8 cellular contexts compared by ENCODE assay signal in the genomic region with DNA sequence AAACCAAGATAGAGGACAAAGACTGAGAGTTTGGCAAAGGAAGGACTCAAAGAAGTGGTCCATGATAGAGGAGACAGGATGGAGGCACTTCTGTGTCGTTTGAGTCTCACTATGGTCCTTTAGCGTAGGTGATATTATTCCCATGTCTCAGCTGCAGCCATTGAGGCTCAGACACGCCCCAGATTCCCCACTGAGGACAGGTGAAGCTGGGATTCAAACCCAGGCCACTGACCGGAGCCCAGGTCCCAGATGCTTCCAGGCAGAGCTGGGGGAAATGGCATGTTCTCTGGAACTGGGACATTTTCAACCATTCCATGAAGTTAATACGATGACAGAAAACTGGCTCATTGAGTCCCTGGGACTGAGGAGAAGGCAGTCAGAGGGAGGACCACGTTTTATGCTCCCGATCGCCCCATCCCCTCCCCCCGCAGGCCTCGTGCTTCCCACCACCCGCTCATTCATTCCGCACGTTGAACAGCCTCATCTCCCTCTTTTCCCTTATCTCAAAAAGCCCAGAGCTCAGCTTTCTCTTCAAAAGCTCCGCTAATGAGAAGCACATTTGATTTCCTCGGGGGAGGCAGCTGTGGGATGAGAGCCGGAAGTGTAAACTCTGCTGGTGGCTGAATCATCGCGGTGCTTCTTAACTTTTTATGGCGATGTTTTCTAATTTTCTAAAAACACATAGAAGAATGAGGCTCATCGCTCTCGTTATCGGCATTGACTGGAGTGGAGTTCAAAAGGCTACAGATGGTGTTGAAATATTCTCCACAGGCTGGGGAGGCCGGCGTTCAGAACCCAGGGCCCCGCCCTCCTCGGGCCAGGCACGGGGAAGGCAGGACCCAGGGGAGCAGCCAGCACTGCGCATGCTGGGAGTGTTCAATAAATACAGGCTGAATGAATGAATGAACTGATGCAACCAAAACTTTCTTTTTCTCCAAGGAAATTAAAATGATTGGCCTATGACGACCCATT.
A peak's percentile ranks its signal among the peaks of the same experiment; 100 is the strongest.
DNase-seq lines count a peak whose midpoint lies in the region; ATAC-seq and TF ChIP-seq lines count a peak whose summit lies in the region.

No MANE protein-coding gene starts in this region.

- peaks cover 10% of the 10 kb centered on the region; the same call in 1 of the 2 replicates for H3K4me1 ChIP-seq in HUES6 (ENCODE audit: control insufficient read depth, insufficient read depth, low read length)
- H3K4me1 ChIP-seq in colonic mucosa = no peaks in the 10 kb centered on the region

- DNase-seq in activated CD8-positive, alpha-beta memory T cell treated with anti-CD3 and anti-CD28 coated beads for 24 hours = peak; percentile 74
- DNase-seq in activated CD8-positive, alpha-beta memory T cell treated with anti-CD3 and anti-CD28 coated beads, Interleukin-2, amount 50 U/mL, for 4 hours = no peak
- DNase-seq in SW480 (ENCODE audit: low spot score) (peak; percentile 96), colonic mucosa (peak; percentile 52), lung microvascular endothelial cell (ENCODE audit: low read depth in 2 of 2) (peak; percentile 37 to 40)

- H3K4me3 ChIP-seq in HUES6 (ENCODE audit: low read depth, low read length) (peak overlapping the region; percentile 46; the same call in 1 of the 2 replicates), colonic mucosa (peak overlapping the region; percentile 17)

- TF ChIP-seq CTCF in colonic mucosa (IDR thresholded peaks at IDR 0.05) = no peak

- no peak overlapping the region for H3K27ac ChIP-seq in HUES6 (ENCODE audit: low read depth, low read length)
- no peak overlapping the region for H3K27ac ChIP-seq in colonic mucosa

- H3K27me3 Mint-ChIP-seq in stimulated activated memory B cell treated with anti-CD40 and anti-IgM and Interleukin-4, amounts not matched to agents 10 μg/mL and 1 μg/mL and 100 μg/mL, for 72 hours = peaks cover 12% of the 10 kb centered on the region

- intact Hi-C loops in colonic mucosa (cut with DNase I) = no loop called here

- H3K9me3 ChIP-seq in HUES6 (ENCODE audit: control insufficient read depth, insufficient read depth, low read depth, low read length) (no peaks in the 10 kb centered on the region), colonic mucosa (no peaks in the 10 kb centered on the region)

- no peaks in the 10 kb centered on the region for H3K36me3 ChIP-seq in HUES6 (ENCODE audit: control insufficient read depth, insufficient read depth, low read length)
- H3K36me3 ChIP-seq in colonic mucosa = no peaks in the 10 kb centered on the region

- H3K36me3 Mint-ChIP-seq in stimulated activated memory B cell treated with anti-CD40 and anti-IgM and Interleukin-4, amounts not matched to agents 10 μg/mL and 1 μg/mL and 100 μg/mL, for 72 hours = no peaks in the 10 kb centered on the region

- H3K9ac ChIP-seq in HUES6 (ENCODE audit: low read length) = no peak overlapping the region
- peak overlapping the region in 1 of 2 donors; percentile 47 for H3K9ac ChIP-seq in colonic mucosa (ENCODE audit: low read depth in 2 of 2, low read length in 2 of 2)

- H3K9me3 Mint-ChIP-seq in stimulated activated memory B cell treated with anti-CD40 and anti-IgM and Interleukin-4, amounts not matched to agents 10 μg/mL and 1 μg/mL and 100 μg/mL, for 72 hours = peaks cover 5% of the 10 kb centered on the region

- H3K4me1 Mint-ChIP-seq in stimulated activated memory B cell treated with anti-CD40 and anti-IgM and Interleukin-4, amounts not matched to agents 10 μg/mL and 1 μg/mL and 100 μg/mL, for 72 hours = peaks cover 9% of the 10 kb centered on the region

- peak; percentile 83 for ATAC-seq in stimulated activated memory B cell treated with anti-CD40 and anti-IgM and Interleukin-4, amounts not matched to agents 10 μg/mL and 1 μg/mL and 100 μg/mL, for 72 hours
- ATAC-seq in HG03139 (IDR thresholded peaks at IDR 0.05; ENCODE audit: unreplicated experiment) = no peak

- H3K4me3 Mint-ChIP-seq in stimulated activated memory B cell treated with anti-CD40 and anti-IgM and Interleukin-4, amounts not matched to agents 10 μg/mL and 1 μg/mL and 100 μg/mL, for 72 hours = peak overlapping the region; percentile 84

- no peaks in the 10 kb centered on the region for H3K27me3 ChIP-seq in HUES6 (ENCODE audit: control insufficient read depth, insufficient read depth, low read length)
- no peaks in the 10 kb centered on the region for H3K27me3 ChIP-seq in colonic mucosa

- peak overlapping the region; percentile 80 for H3K27ac Mint-ChIP-seq in stimulated activated memory B cell treated with anti-CD40 and anti-IgM and Interleukin-4, amounts not matched to agents 10 μg/mL and 1 μg/mL and 100 μg/mL, for 72 hours
